25 cellular contexts compared by ENCODE assay signal in genomic region chr2:239746847-239747246, GRCh38.
"Had no signal": no experiment of that assay in that cellular context is flagged by ENCODE, and none has a peak within 500 bp of the region (broad histone marks: within the 10 kb centered on the region; RNA-seq: fewer than 3 reads in every experiment).

No MANE protein-coding gene starts in this region.

- H3K4me2 ChIP-seq: hepatocyte had no signal

- H3K36me3 Mint-ChIP-seq: naive thymus-derived CD8-positive, alpha-beta T cell; stimulated activated memory B cell treated with anti-CD40 and anti-IgM and Interleukin-4, amounts not matched to agents 10 μg/mL and 1 μg/mL and 100 μg/mL, for 72 hours had no signal

- H3K27ac ChIP-seq: dorsolateral prefrontal cortex, esophagus muscularis mucosa, foreskin keratinocyte, gastroesophageal sphincter, heart left ventricle, hepatocyte, lower lobe of right lung, parathyroid adenoma, skin epidermis, spleen, thoracic aorta, tibial nerve, upper lobe of left lung had no signal

- H2AFZ ChIP-seq: hepatocyte, parathyroid adenoma had no signal

- H3K27me3 ChIP-seq: dorsolateral prefrontal cortex, esophagus muscularis mucosa, gastroesophageal sphincter, hepatocyte, tibial nerve, upper lobe of left lung had no signal

- H3K27me3 Mint-ChIP-seq: naive thymus-derived CD8-positive, alpha-beta T cell; stimulated activated memory B cell treated with anti-CD40 and anti-IgM and Interleukin-4, amounts not matched to agents 10 μg/mL and 1 μg/mL and 100 μg/mL, for 72 hours had no signal

- H3K9ac ChIP-seq: parathyroid adenoma had no signal

- H3K4me3 ChIP-seq: esophagus muscularis mucosa, gastroesophageal sphincter, heart left ventricle, hepatocyte, lower lobe of right lung, skin epidermis, spleen, thoracic aorta, tibial nerve, upper lobe of left lung had no signal

- H3K4me1 Mint-ChIP-seq: stimulated activated memory B cell treated with anti-CD40 and anti-IgM and Interleukin-4, amounts not matched to agents 10 μg/mL and 1 μg/mL and 100 μg/mL, for 72 hours had no signal

- H3K9me3 ChIP-seq: esophagus muscularis mucosa, gastroesophageal sphincter, heart left ventricle, lower lobe of right lung, spleen, thoracic aorta, tibial nerve, upper lobe of left lung had no signal

- H3K27ac Mint-ChIP-seq: endodermal cell; naive thymus-derived CD8-positive, alpha-beta T cell; progenitor cell of endocrine pancreas; stimulated activated memory B cell treated with anti-CD40 and anti-IgM and Interleukin-4, amounts not matched to agents 10 μg/mL and 1 μg/mL and 100 μg/mL, for 72 hours had no signal

- H3K4me3 Mint-ChIP-seq: endodermal cell; naive thymus-derived CD8-positive, alpha-beta T cell; nephron progenitor cell; stimulated activated memory B cell treated with anti-CD40 and anti-IgM and Interleukin-4, amounts not matched to agents 10 μg/mL and 1 μg/mL and 100 μg/mL, for 72 hours had no signal

- H3K4me1 ChIP-seq: foreskin keratinocyte, parathyroid adenoma had no signal

- DNase-seq: cerebellar nuclear complex; effector CD4-positive, alpha-beta T cell; endodermal cell; foreskin keratinocyte; left colon; left ventricle myocardium superior; lower lobe of right lung; naive thymus-derived CD8-positive, alpha-beta T cell; nephron progenitor cell; occipital lobe; spleen; stimulated activated CD4-positive, alpha-beta T cell treated with anti-CD3 and anti-CD28 coated beads, Interleukin-4, amount 100 ng/mL, for 4 hours; stimulated activated naive CD8-positive, alpha-beta T cell treated with anti-CD3 and anti-CD28 coated beads, Interleukin-15, Interleukin-2, amounts not matched to agents 100 U/mL and 50 U/mL, for 24 hours had no signal

- H3K9me3 Mint-ChIP-seq: endodermal cell; naive thymus-derived CD8-positive, alpha-beta T cell; nephron progenitor cell; stimulated activated memory B cell treated with anti-CD40 and anti-IgM and Interleukin-4, amounts not matched to agents 10 μg/mL and 1 μg/mL and 100 μg/mL, for 72 hours had no signal

- H3K36me3 ChIP-seq: esophagus muscularis mucosa, gastroesophageal sphincter, heart left ventricle, lower lobe of right lung, spleen, thoracic aorta, tibial nerve, upper lobe of left lung had no signal

- ATAC-seq: foreskin keratinocyte; gastroesophageal sphincter; heart left ventricle; left colon; left ventricle myocardium superior; lower lobe of right lung; naive thymus-derived CD8-positive, alpha-beta T cell; stimulated activated naive CD8-positive, alpha-beta T cell treated with anti-CD3 and anti-CD28 coated beads, Interleukin-15, Interleukin-2, amounts not matched to agents 100 U/mL and 50 U/mL, for 24 hours had no signal
